In the genomic region with DNA sequence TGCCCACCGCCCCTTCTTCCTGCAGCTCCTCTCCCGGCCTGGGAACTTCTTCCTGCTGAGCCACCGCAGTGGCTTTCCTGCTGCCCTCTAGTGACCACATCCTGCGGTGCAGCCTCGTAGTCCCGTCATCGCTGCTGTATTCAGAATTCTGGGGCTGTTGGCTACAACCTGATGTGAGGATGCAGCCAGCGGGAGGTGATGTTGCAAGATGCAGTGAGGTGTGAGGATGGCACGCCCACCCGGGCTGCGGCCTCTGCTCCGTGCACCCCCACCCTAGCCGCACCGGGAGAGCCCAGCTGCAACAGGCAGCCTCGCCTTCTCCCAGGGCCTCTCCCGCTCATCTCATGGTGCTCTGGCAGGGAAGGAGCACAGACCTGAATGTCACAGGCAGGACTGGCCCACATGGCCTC, we compare ENCODE assay signal across 9 cellular contexts. TPM values are rescaled to one million over a fixed set of nuclear protein-coding genes. Genes with fewer than 3 reads are reported as not detected.
DNase-seq lines count a peak whose midpoint lies in the region; FAIRE-seq and TF ChIP-seq lines count a peak whose summit lies in the region.
"Had no signal": no experiment of that assay in that cellular context is flagged by ENCODE, and none has a peak within 500 bp of the region (broad histone marks: within the 10 kb centered on the region; RNA-seq: fewer than 3 reads in every experiment).

No MANE protein-coding gene starts in this region.

- peaks cover 3% of the 10 kb centered on the region for H3K4me1 Mint-ChIP-seq in activated naive CD4-positive, alpha-beta T cell treated with anti-CD3 and anti-CD28 coated beads for 36 hours (ENCODE audit: low read depth)

- H3K4me3 Mint-ChIP-seq in activated naive CD4-positive, alpha-beta T cell treated with anti-CD3 and anti-CD28 coated beads for 36 hours = no peak overlapping the region

- no peak overlapping the region for H3K4me3 ChIP-seq in ovary
- H3K4me3 ChIP-seq: BLaER1 had no signal

- no peak for TF ChIP-seq POLR2A in ovary (IDR thresholded peaks at IDR 0.05)

- no peak overlapping the region for H3K27ac Mint-ChIP-seq in activated naive CD4-positive, alpha-beta T cell treated with anti-CD3 and anti-CD28 coated beads for 36 hours

- H3K27me3 ChIP-seq in ovary = no peaks in the 10 kb centered on the region

- CTCF ChIA-PET in activated naive CD4-positive, alpha-beta T cell treated with anti-CD3 and anti-CD28 coated beads for 36 hours (lab: Charles Lee) = interaction anchor here (0.6 to 5.3 kb wide), 22 partner anchors 9 to 315 kb away, joined by 3 to 50 read pairs (median 5); no protein-coding TSS in a partner anchor

- H3K9me3 ChIP-seq in ovary = no peaks in the 10 kb centered on the region
- H3K9me3 ChIP-seq: BLaER1 had no signal

- intact Hi-C loops in activated naive CD4-positive, alpha-beta T cell treated with anti-CD3 and anti-CD28 coated beads for 36 hours (cut with micrococcal nuclease) = loop anchor here (1.0 to 2.0 kb wide), 4 partner anchors 115 to 315 kb away; no protein-coding TSS in a partner anchor
- intact Hi-C loops in ovary (cut with DNase I) = loop anchor here (5.0 to 10.0 kb wide), 3 partner anchors 117 to 281 kb away; no protein-coding TSS in a partner anchor

- peak; percentile 61 for FAIRE-seq in urothelium cell line (lab: Jason Lieb, UNC)

- peak; percentile 65 to 87 (median 74) for TF ChIP-seq CTCF in ovary (IDR thresholded peaks at IDR 0.05)

- no peaks in the 10 kb centered on the region for H3K9me3 Mint-ChIP-seq in activated naive CD4-positive, alpha-beta T cell treated with anti-CD3 and anti-CD28 coated beads for 36 hours

- H3K36me3 ChIP-seq in ovary = no peaks in the 10 kb centered on the region
- H3K36me3 ChIP-seq: BLaER1 had no signal

- no peaks in the 10 kb centered on the region for H3K36me3 Mint-ChIP-seq in activated naive CD4-positive, alpha-beta T cell treated with anti-CD3 and anti-CD28 coated beads for 36 hours (ENCODE audit: low read depth)

- WGBS in ovary, 3 donors = 14 to 15% (median 15%) methylated on average over 16 of the region's 16 CpGs

- H3K4me1 ChIP-seq in ovary (ENCODE audit: insufficient read depth) = peaks cover 14% of the 10 kb centered on the region

- no peak for TF ChIP-seq EP300 in ovary (IDR thresholded peaks at IDR 0.05)

- H3K27me3 Mint-ChIP-seq in activated naive CD4-positive, alpha-beta T cell treated with anti-CD3 and anti-CD28 coated beads for 36 hours (ENCODE audit: low read depth) = peaks cover 15% of the 10 kb centered on the region

- DNase-seq in NCI-H2081 (lab: John Stamatoyannopoulos, UW) (peak; percentile 67), NCI-H2081 treated with DMSO at 0.1 percent for 48 hours (lab: John Stamatoyannopoulos, UW) (no peak), LoVo (ENCODE audit: low spot score) (peak; percentile 61), SHP77 treated with DMSO at 0.1 percent for 48 hours (lab: John Stamatoyannopoulos, UW) (peak; percentile 38), glomerular visceral epithelial cell (ENCODE audit: extremely low spot score) (peak; percentile 54), ovary (peak; percentile 65 to 87 (median 83)), urothelium cell line (ENCODE audit: low spot score) (peak; percentile 83)
- peak; percentile 75 for DNase-seq in activated naive CD4-positive, alpha-beta T cell treated with anti-CD3 and anti-CD28 coated beads for 36 hours

- no peak overlapping the region for H3K27ac ChIP-seq in ovary
- H3K27ac ChIP-seq: BLaER1 had no signal

RNA-seq across cellular contexts. Expression of a gene that starts 10.1 kb away (rescaled TPM):
- total RNA-seq in activated naive CD4-positive, alpha-beta T cell treated with anti-CD3 and anti-CD28 coated beads for 36 hours = not detected
- 10 to 100 TPM in 2 of 7 donors, 1 to 10 TPM in 5; 3.8 to 12.9 (median 8.2) TPM for total RNA-seq in ovary
- polyA plus RNA-seq in ovary = 1 to 10 TPM; 3.4 to 7.6 TPM

Comparison
In these comparisons a context has a peak if more than half of its experiments do, and no peak if none do; other contexts are left out.
1. RNA of a gene that starts 10.1 kb away (total RNA-seq): 3.8 to 12.9 TPM in ovary; not detected in activated naive CD4-positive, alpha-beta T cell treated with anti-CD3 and anti-CD28 coated beads for 36 hours; every median in the first group is over 4 times any median in the second.